ENCODE assay signal across 18 cellular contexts in the genomic region with DNA sequence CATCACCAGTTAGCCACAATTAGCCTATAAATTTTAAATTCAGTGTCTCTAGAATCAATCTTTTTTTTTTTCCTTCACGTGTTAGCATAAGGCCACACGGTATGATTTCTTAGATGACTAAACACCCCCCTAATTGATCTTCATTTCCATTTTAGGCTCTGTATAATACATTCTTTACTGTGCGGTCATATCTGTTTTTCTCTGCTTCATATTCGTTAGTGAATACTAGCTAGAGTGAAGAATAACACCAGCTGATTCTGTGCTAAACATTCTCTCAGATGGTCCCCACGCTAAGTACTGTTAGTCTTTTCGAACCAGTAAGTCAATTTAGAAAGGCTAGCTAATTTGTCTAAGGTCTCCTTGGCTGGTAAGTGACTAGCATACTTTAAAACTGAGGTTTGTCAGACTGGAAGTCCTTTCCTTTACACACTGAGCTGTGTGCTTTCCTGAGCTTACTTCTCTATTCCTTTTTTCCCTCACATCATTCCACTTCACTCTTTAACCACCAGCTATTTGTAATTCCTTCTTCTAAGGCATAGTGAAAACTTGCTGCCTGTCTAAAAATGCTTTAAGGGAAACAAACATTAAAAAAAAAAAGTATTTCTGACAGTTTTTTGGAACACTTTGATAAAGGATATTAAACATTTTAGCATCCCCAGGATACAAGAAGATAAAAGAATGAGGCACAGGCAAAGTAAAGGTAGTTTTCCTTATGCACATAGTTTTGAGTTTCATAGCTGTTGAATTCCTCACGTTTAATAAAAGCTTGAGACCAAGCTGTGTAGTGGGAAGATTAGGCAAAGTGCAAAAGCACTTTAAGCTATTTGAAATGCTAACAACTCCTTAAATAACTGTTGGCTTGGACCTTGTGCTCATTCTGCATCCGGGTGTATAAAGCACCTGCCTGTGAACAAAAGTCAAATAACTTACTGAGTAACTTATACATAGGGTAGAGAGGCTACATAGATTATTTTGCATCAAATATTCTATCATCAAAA. TPM values are rescaled to one million over a fixed set of nuclear protein-coding genes. Genes with fewer than 3 reads are reported as not detected.
A peak's percentile ranks its signal among the peaks of the same experiment; 100 is the strongest.
DNase-seq lines count a peak whose midpoint lies in the region; ATAC-seq and FAIRE-seq lines count a peak whose summit lies in the region.
"Had no signal": no experiment of that assay in that cellular context is flagged by ENCODE, and none has a peak within 500 bp of the region (broad histone marks: within the 10 kb centered on the region; RNA-seq: fewer than 3 reads in every experiment).

No MANE protein-coding gene starts in this region.

- no peaks in the 10 kb centered on the region for H3K9me3 Mint-ChIP-seq in memory B cell
- H3K9me3 Mint-ChIP-seq in natural killer cell treated with Interleukin-12 subunit alpha and Interleukin-12 subunit beta and Interleukin-15 and Interleukin-18, amount 100 ng/mL, for 72 hours = no peaks in the 10 kb centered on the region

- peak; percentile 65 for DNase-seq in HCEC 1CT
- peak; percentile 35 for DNase-seq in astrocyte of the hippocampus (ENCODE audit: low read depth, low spot score)
- no peak for DNase-seq in memory B cell (ENCODE audit: low spot score in 2 of 2)
- peak; percentile 64 for DNase-seq in small intestine
- no peak for DNase-seq in stimulated activated CD4-positive, alpha-beta T cell treated with anti-CD3 and anti-CD28 coated beads, Interleukin-12 subunit alpha, Interleukin-12 subunit beta, amount 100 ng/mL, for 4 hours
- no peak for DNase-seq in natural killer cell treated with Interleukin-12 subunit alpha and Interleukin-12 subunit beta and Interleukin-15 and Interleukin-18, amount 100 ng/mL, for 72 hours (ENCODE audit: low spot score)
- DNase-seq: activated CD8-positive, alpha-beta memory T cell treated with anti-CD3 and anti-CD28 coated beads, Interleukin-2, amount 50 U/mL, for 48 hours; DMS79 treated with DMSO at 0.1 percent for 48 hours; mesendoderm; NCI-H1417; OCI-M1; stimulated activated CD4-positive, alpha-beta T cell treated with anti-CD3 and anti-CD28 coated beads, Interleukin-2, amount 100 ng/mL, for 48 hours had no signal

- no peak overlapping the region for H3K4me3 Mint-ChIP-seq in memory B cell
- no peak overlapping the region for H3K4me3 Mint-ChIP-seq in natural killer cell treated with Interleukin-12 subunit alpha and Interleukin-12 subunit beta and Interleukin-15 and Interleukin-18, amount 100 ng/mL, for 72 hours

- H3K27ac Mint-ChIP-seq in memory B cell = peak overlapping the region; percentile 72
- H3K27ac Mint-ChIP-seq in natural killer cell treated with Interleukin-12 subunit alpha and Interleukin-12 subunit beta and Interleukin-15 and Interleukin-18, amount 100 ng/mL, for 72 hours = no peak overlapping the region

- H3K4me1 ChIP-seq in small intestine (ENCODE audit: control insufficient read depth in 2 of 2, insufficient read depth in 1 of 2, low read depth in 1 of 2, low read length in 1 of 2) = no peaks in the 10 kb centered on the region

- no peaks in the 10 kb centered on the region for H3K27me3 ChIP-seq in small intestine (ENCODE audit: control insufficient read depth in 2 of 2, insufficient read depth in 2 of 2, low read length in 2 of 2)
- H3K27me3 ChIP-seq: BLaER1 treated with 17β-estradiol and CSF1 and Interleukin-3, amounts not matched to agents 10 nM and 100 nM had no signal

- ATAC-seq in memory B cell (ENCODE audit: low read depth) (no peak), HG03342 (IDR thresholded peaks at IDR 0.05; ENCODE audit: unreplicated experiment) (no peak), HG02840 (IDR thresholded peaks at IDR 0.05; ENCODE audit: low FRiP score, unreplicated experiment) (no peak)
- no peak for ATAC-seq in natural killer cell treated with Interleukin-12 subunit alpha and Interleukin-12 subunit beta and Interleukin-15 and Interleukin-18, amount 100 ng/mL, for 72 hours
- ATAC-seq: esophagus mucosa, SK-N-SH treated with all-trans-retinoic acid at 6 μM for 48 hours had no signal

- H3K27me3 Mint-ChIP-seq in memory B cell = no peaks in the 10 kb centered on the region
- H3K27me3 Mint-ChIP-seq in natural killer cell treated with Interleukin-12 subunit alpha and Interleukin-12 subunit beta and Interleukin-15 and Interleukin-18, amount 100 ng/mL, for 72 hours = no peaks in the 10 kb centered on the region

- H3K36me3 ChIP-seq in small intestine (ENCODE audit: control insufficient read depth in 2 of 2, insufficient read depth in 2 of 2, low read length in 2 of 2) = no peaks in the 10 kb centered on the region

- H3K4me3 ChIP-seq in small intestine (ENCODE audit: low read depth in 1 of 2, low read length in 2 of 2) = no peak overlapping the region
- H3K4me3 ChIP-seq: BLaER1 treated with 17β-estradiol and CSF1 and Interleukin-3, amounts not matched to agents 10 nM and 100 nM had no signal

- H3K36me3 Mint-ChIP-seq in memory B cell = peaks cover 20% of the 10 kb centered on the region
- peaks cover 5% of the 10 kb centered on the region for H3K36me3 Mint-ChIP-seq in natural killer cell treated with Interleukin-12 subunit alpha and Interleukin-12 subunit beta and Interleukin-15 and Interleukin-18, amount 100 ng/mL, for 72 hours

- peaks cover 34% of the 10 kb centered on the region for H3K4me1 Mint-ChIP-seq in memory B cell
- H3K4me1 Mint-ChIP-seq in natural killer cell treated with Interleukin-12 subunit alpha and Interleukin-12 subunit beta and Interleukin-15 and Interleukin-18, amount 100 ng/mL, for 72 hours (ENCODE audit: low read depth in 2 of 2) = peaks cover 29 to 40% of the 10 kb centered on the region in 2 donors

- no peak overlapping the region for H3K27ac ChIP-seq in small intestine (ENCODE audit: low read depth in 1 of 2, low read length in 1 of 2)
- H3K27ac ChIP-seq: BLaER1 treated with 17β-estradiol and CSF1 and Interleukin-3, amounts not matched to agents 10 nM and 100 nM; VCaP had no signal

- 31 to 47% (median 34%) methylated on average over 8 of the region's 8 CpGs for WGBS in small intestine, 3 donors

- no peak for FAIRE-seq in small intestine (lab: Jason Lieb, UNC)

- no peaks in the 10 kb centered on the region for H3K9me3 ChIP-seq in small intestine (ENCODE audit: control insufficient read depth, low read depth)

RNA-seq across cellular contexts. Expression of a gene that starts 17.1 kb away (rescaled TPM):
- polyA plus RNA-seq in small intestine = 10 to 100 TPM; 66.9 to 97.3 (median 90.5) TPM
- total RNA-seq in natural killer cell treated with Interleukin-12 subunit alpha and Interleukin-12 subunit beta and Interleukin-15 and Interleukin-18, amount 100 ng/mL, for 72 hours = 10 to 100 TPM; 39.3 to 46.6 TPM

Comparison
In these comparisons a context has a peak if more than half of its experiments do, and no peak if none do; other contexts are left out.
1. DNase-seq: peak in HCEC 1CT (single experiment), astrocyte of the hippocampus (single experiment) and small intestine (single experiment); none in memory B cell (0 of 2), stimulated activated CD4-positive, alpha-beta T cell treated with anti-CD3 and anti-CD28 coated beads, Interleukin-12 subunit alpha, Interleukin-12 subunit beta, amount 100 ng/mL, for 4 hours (single experiment) and natural killer cell treated with Interleukin-12 subunit alpha and Interleukin-12 subunit beta and Interleukin-15 and Interleukin-18, amount 100 ng/mL, for 72 hours (single experiment).